8 cellular contexts compared by ENCODE assay signal in genomic region chr16:89873109-89873821, GRCh38. TPM values are rescaled to one million over a fixed set of nuclear protein-coding genes. Genes with fewer than 3 reads are reported as not detected.
A peak's percentile ranks its signal among the peaks of the same experiment; 100 is the strongest.
DNase-seq lines count a peak whose midpoint lies in the region; ATAC-seq and TF ChIP-seq lines count a peak whose summit lies in the region.

Gene TCF25, plus strand, starts transcription at chr16:89873592. Its CDS starts 76 bp downstream, at chr16:89873668.

- peak; percentile 94 for DNase-seq in A673 (ENCODE audit: low spot score)
- peak; percentile 90 for DNase-seq in NCI-H2227 (lab: John Stamatoyannopoulos, UW; ENCODE audit: unreplicated experiment)
- DNase-seq in activated CD4-positive, CD25-positive, alpha-beta regulatory T cell (lab: John Stamatoyannopoulos, UW) = peak; percentile 77 to 84 (median 80)
- DNase-seq in cardiac fibroblast (ENCODE audit: low read depth in 2 of 2) = peak; percentile 87 to 89
- DNase-seq in inferior parietal cortex (ENCODE audit: extremely low spot score) = peak; percentile 66
- DNase-seq in spleen = peak; percentile 96

- TF ChIP-seq POLR2A in spleen (IDR thresholded peaks at IDR 0.05) = peak; percentile 18 to 61 (median 40)

- CTCF ChIA-PET in A673 (lab: Charles Lee) = interaction anchor here (0.5 to 1.0 kb wide), 5 partner anchors 10 to 158 kb away, joined by 3 to 13 read pairs (median 8); no protein-coding TSS in a partner anchor

- H3K27ac ChIP-seq in A673 (ENCODE audit: low read depth, low read length, poor library complexity, severe bottlenecking) = peak within 1 kb of the TSS; percentile 99
- H3K27ac ChIP-seq in spleen = peak within 1 kb of the TSS; percentile 93 to 100 (median 98)

- intact Hi-C loops in A673 (cut with micrococcal nuclease; ENCODE audit: unreplicated experiment) (no loop called here), spleen (cut with DNase I; ENCODE audit: low total_unique reads) (no loop called here)

- POLR2A ChIA-PET in A673 (lab: Charles Lee; ENCODE audit: low non-redundant PET) = interaction anchor here (0.6 kb wide), 3 partner anchors 20 to 173 kb away, joined by 3 to 6 read pairs (median 3); no protein-coding TSS in a partner anchor

- 0 to 3% (median 0%) methylated on average over 22 to 89 of the region's 89 CpGs for WGBS in spleen, 5 donors

- H3K9me3 ChIP-seq in A673 (ENCODE audit: low read depth, low read length, poor library complexity, severe bottlenecking) (no peaks in the 10 kb centered on the region), spleen (peaks cover 0 to 3% (median 1%) of the 10 kb centered on the region in 8 donors)

- ATAC-seq in GM18867 (IDR thresholded peaks at IDR 0.05; ENCODE audit: unreplicated experiment) (peak; percentile 39), HG03108 (IDR thresholded peaks at IDR 0.05; ENCODE audit: unreplicated experiment) (peak; percentile 37)

- peaks cover 15% of the 10 kb centered on the region for H3K36me3 ChIP-seq in A673 (ENCODE audit: insufficient read depth, low read length, poor library complexity, severe bottlenecking)
- H3K36me3 ChIP-seq in spleen = peaks cover 0 to 43% (median 13%) of the 10 kb centered on the region in 6 donors

- peak within 1 kb of the TSS; percentile 75 for H3K4me3 ChIP-seq in A673 (ENCODE audit: low read depth, low read length, poor library complexity, severe bottlenecking)
- peak within 1 kb of the TSS; percentile 85 to 88 for H3K4me3 ChIP-seq in cardiac fibroblast (replicated peaks in 1 of 2; ENCODE audit: low read depth in 2 of 2, low read length in 2 of 2)
- H3K4me3 ChIP-seq in spleen = peak within 1 kb of the TSS; percentile 67 to 96 (median 74)

- no peaks in the 10 kb centered on the region for H3K27me3 ChIP-seq in A673 (replicated peaks; ENCODE audit: insufficient read depth, low read depth, low read length, poor library complexity)
- no peaks in the 10 kb centered on the region for H3K27me3 ChIP-seq in spleen (replicated peaks in 1 of 7)

- TF ChIP-seq CTCF in A673 (conservative IDR thresholded peaks at IDR 0.05; ENCODE audit: low read depth, low read length) (no peak), cardiac fibroblast (IDR thresholded peaks at IDR 0.05; ENCODE audit: low read depth, low read length) (no peak), spleen (IDR thresholded peaks at IDR 0.05 in 8 of 11, conservative IDR thresholded peaks at IDR 0.05 in 3 of 11) (no peak)

- BruUV-seq in A673 (replicated peaks; lab: Mats Ljungman, UMichigan) = TSS peak; percentile 50

- H3K4me1 ChIP-seq in A673 (ENCODE audit: insufficient read depth, low read length, poor library complexity, severe bottlenecking) = peaks cover 7% of the 10 kb centered on the region
- peaks cover 12 to 44% (median 24%) of the 10 kb centered on the region in 6 donors for H3K4me1 ChIP-seq in spleen

RNA-seq across cellular contexts. Expression of gene TCF25, which starts in this region (rescaled TPM):
- total RNA-seq in A673 (2021) = 190 and 202 TPM in 2 replicates
- 100 to 1,000 TPM; 145 to 305 (median 233) TPM for total RNA-seq in spleen
- 100 to 1,000 TPM; 113 to 412 (median 334) TPM for polyA plus RNA-seq in spleen

Comparison
In these comparisons a context has a peak if more than half of its experiments do, and no peak if none do; other contexts are left out.
1. Peak in every context shown above with its lines: DNase-seq, ATAC-seq, H3K4me3 ChIP-seq and H3K27ac ChIP-seq.